In the genomic region with DNA sequence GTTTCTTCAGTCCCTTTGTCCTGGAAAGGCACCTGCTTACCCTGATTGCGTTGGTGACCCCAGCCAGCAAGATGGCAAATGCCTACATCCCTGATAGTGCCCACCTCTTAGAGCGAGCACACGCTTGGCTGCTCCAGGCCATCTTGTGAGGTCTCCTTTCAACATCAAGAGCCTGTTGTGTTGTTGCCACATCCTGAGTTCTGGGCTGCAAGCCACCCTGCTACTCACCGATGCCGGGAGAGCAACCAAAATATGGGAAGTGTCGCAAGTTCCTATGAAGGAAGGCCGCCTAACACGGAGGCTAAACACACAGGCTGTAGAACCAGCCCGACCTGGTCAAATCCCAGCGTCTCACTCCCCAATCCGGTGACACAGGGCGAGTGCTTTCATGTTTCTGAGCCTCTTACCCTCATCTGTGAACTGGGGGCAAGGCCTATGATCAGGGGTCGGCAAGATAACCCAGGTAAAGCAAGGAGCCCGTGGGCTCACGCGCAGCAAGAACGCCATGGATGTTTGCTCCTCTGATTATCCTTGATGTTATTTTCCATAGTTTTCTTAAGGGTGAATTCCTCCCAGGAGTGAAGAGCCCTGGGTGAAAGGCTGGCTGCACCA, we compare ENCODE assay signal across 8 cellular contexts.
DNase-seq lines count a peak whose midpoint lies in the region; ATAC-seq lines count a peak whose summit lies in the region.

No MANE protein-coding gene starts in this region.

- H3K4me1 ChIP-seq in mesendoderm (ENCODE audit: control insufficient read depth, low read depth, low read length) = no peaks in the 10 kb centered on the region

- H4K5ac ChIP-seq in mesendoderm (ENCODE audit: low read length) = no peak overlapping the region

- no peak overlapping the region for H2AK5ac ChIP-seq in mesendoderm (ENCODE audit: low read length)

- no peaks in the 10 kb centered on the region for H3K27me3 ChIP-seq in mesendoderm (ENCODE audit: insufficient read depth, low read length, poor library complexity)

- no peak overlapping the region for H3K4me3 ChIP-seq in mesendoderm (ENCODE audit: low read length)

- no peak overlapping the region for H2BK120ac ChIP-seq in mesendoderm (ENCODE audit: low read depth, low read length)

- H3K4me2 ChIP-seq in mesendoderm (ENCODE audit: low read length) = no peak overlapping the region

- H3K79me1 ChIP-seq in mesendoderm (ENCODE audit: low read length) = no peaks in the 10 kb centered on the region

- H3K79me2 ChIP-seq in mesendoderm (ENCODE audit: control insufficient read depth, insufficient read depth, low read length) = no peaks in the 10 kb centered on the region

- H2BK5ac ChIP-seq in mesendoderm (ENCODE audit: low read length) = no peak overlapping the region

- no peak overlapping the region for H3K56ac ChIP-seq in mesendoderm (ENCODE audit: low read length)

- WGBS in mesendoderm (ENCODE audit: extremely low coverage, insufficient coverage, low lambda C conversion rate) = no CpG with 5 or more reads among the region's 17 CpGs

- no peak for ATAC-seq in HG02870 (IDR thresholded peaks at IDR 0.05; ENCODE audit: unreplicated experiment)
- ATAC-seq in HG02885 (IDR thresholded peaks at IDR 0.05; ENCODE audit: poor library complexity, unreplicated experiment) = no peak

- H3K4ac ChIP-seq in mesendoderm (ENCODE audit: low read depth, low read length) = no peak overlapping the region

- no peak overlapping the region for H3K9ac ChIP-seq in mesendoderm (ENCODE audit: low read length)

- H3K23ac ChIP-seq in mesendoderm (ENCODE audit: low read length) = no peak overlapping the region

- H3K27ac ChIP-seq in cingulate gyrus (ENCODE audit: low read depth, low read length) (peak overlapping the region; percentile 60), mesendoderm (ENCODE audit: low read depth, low read length) (no peak overlapping the region)

- no peak overlapping the region for H4K8ac ChIP-seq in mesendoderm (ENCODE audit: low read depth, low read length)

- H3K18ac ChIP-seq in mesendoderm (ENCODE audit: low read length) = no peak overlapping the region

- DNase-seq in AG08396 (ENCODE audit: low spot score) (peak; percentile 76), MV-4-11 (lab: John Stamatoyannopoulos, UW) (peak; percentile 94), mucosa of gallbladder (ENCODE audit: low spot score) (peak; percentile 55), mesendoderm (no peak)
- no peak for DNase-seq in stimulated activated CD8-positive, alpha-beta memory T cell treated with anti-CD3 and anti-CD28 coated beads, Interleukin-4, amount 100 ng/mL, for 48 hours

- H3K36me3 ChIP-seq in mesendoderm (ENCODE audit: control insufficient read depth, insufficient read depth, low read length) = no peaks in the 10 kb centered on the region

- no peak overlapping the region for H2BK15ac ChIP-seq in mesendoderm (replicated peaks; ENCODE audit: low read depth)

Comparison
In these comparisons a context has a peak if more than half of its experiments do, and no peak if none do; other contexts are left out.
1. DNase-seq: peak in AG08396 (single experiment), MV-4-11 (single experiment) and mucosa of gallbladder (single experiment); none in stimulated activated CD8-positive, alpha-beta memory T cell treated with anti-CD3 and anti-CD28 coated beads, Interleukin-4, amount 100 ng/mL, for 48 hours (single experiment) and mesendoderm (single experiment).